16 cellular contexts compared by ENCODE assay signal in genomic region chr19:33448159-33448516, GRCh38.
"Had no signal": no experiment of that assay in that cellular context is flagged by ENCODE, and none has a peak within 500 bp of the region (broad histone marks: within the 10 kb centered on the region; RNA-seq: fewer than 3 reads in every experiment).

No MANE protein-coding gene starts in this region.

- H3K27ac ChIP-seq: ovary, psoas muscle, thyroid gland had no signal

- H3K4me3 ChIP-seq: ovary, psoas muscle, thyroid gland had no signal

- H3K27me3 ChIP-seq: ovary, thyroid gland had no signal

- DNase-seq: activated CD4-positive, alpha-beta T cell treated with anti-CD3 and anti-CD28 coated beads, Interleukin-2, amount 50 U/mL, for 48 hours; activated CD8-positive, alpha-beta memory T cell treated with anti-CD3 and anti-CD28 coated beads, Interleukin-2, amount 50 U/mL, for 48 hours; activated T-cell treated with anti-CD3 and anti-CD28 coated beads, Interleukin-2, amount 50 U/mL, for 4 hours; effector CD8-positive, alpha-beta T cell; erythroblast; foreskin fibroblast; hippocampal formation; mammary epithelial cell; midbrain; natural killer cell; stimulated activated CD4-positive, alpha-beta T cell treated with anti-CD3 and anti-CD28 coated beads, Interleukin-1b, Interleukin-23, amount 100 ng/mL, for 48 hours; T-helper 9 cell; thyroid gland had no signal

- ATAC-seq: activated T-cell treated with anti-CD3 and anti-CD28 coated beads, Interleukin-2, amount 50 U/mL, for 4 hours; psoas muscle; right cardiac atrium had no signal

- H3K36me3 ChIP-seq: ovary, thyroid gland had no signal

- H3K4me1 ChIP-seq: psoas muscle, thyroid gland had no signal

- H3K9me3 ChIP-seq: ovary, psoas muscle, thyroid gland had no signal
